In genomic region chr15:48366574-48367312, GRCh38 we compare ENCODE assay signal across 20 cellular contexts. TPM values are rescaled to one million over a fixed set of nuclear protein-coding genes. Genes with fewer than 3 reads are reported as not detected.
DNase-seq lines count a peak whose midpoint lies in the region; ATAC-seq and TF ChIP-seq lines count a peak whose summit lies in the region.
"Had no signal": no experiment of that assay in that cellular context is flagged by ENCODE, and none has a peak within 500 bp of the region (broad histone marks: within the 10 kb centered on the region; RNA-seq: fewer than 3 reads in every experiment).

No MANE protein-coding gene starts in this region.

- H3K27ac ChIP-seq in left ventricle myocardium inferior (replicated peaks) (peak overlapping the region; percentile 59), subcutaneous abdominal adipose tissue (ENCODE audit: low read depth, low read length) (peak overlapping the region; percentile 39)
- H3K27ac ChIP-seq: BLaER1 treated with 17β-estradiol and CSF1 and Interleukin-3, amounts not matched to agents 10 nM and 100 nM had no signal

- ATAC-seq in Right ventricle myocardium inferior: peak; percentile 84

- no peaks in the 10 kb centered on the region for H3K4me1 ChIP-seq in left ventricle myocardium inferior
- H3K4me1 ChIP-seq in subcutaneous abdominal adipose tissue (ENCODE audit: control insufficient read depth in 5 of 5, insufficient read depth in 5 of 5, low read length in 5 of 5): peaks cover 2 to 24% (median 6%) of the 10 kb centered on the region in 5 donors
- H3K4me1 ChIP-seq: Caco-2 had no signal

- TF ChIP-seq CTCF in choroid plexus epithelial cell (conservative IDR thresholded peaks at IDR 0.05; ENCODE audit: low read depth, low read length) (no peak), left ventricle myocardium inferior (IDR thresholded peaks at IDR 0.05; ENCODE audit: borderline replicate concordance) (no peak)

- DNase-seq in Right ventricle myocardium inferior (ENCODE audit: missing footprints) (no peak), cardiac septum (ENCODE audit: low spot score) (no peak), choroid plexus epithelial cell (ENCODE audit: low read depth) (peak; percentile 89), left ventricle myocardium inferior (no peak), NCI-H128 (lab: John Stamatoyannopoulos, UW; ENCODE audit: unreplicated experiment) (no peak), H7 (no peak), T-helper 2 cell (no peak)
- DNase-seq: 8988T; Caco-2; CD4-positive, alpha-beta memory T cell; DMS153; GF-D8; H9; KBM-7; NCI-H1092 treated with DMSO at 0.1 percent for 48 hours; NCI-H187; NCI-H446; NCI-H526 had no signal

- H3K9ac ChIP-seq in subcutaneous abdominal adipose tissue (ENCODE audit: low read length in 5 of 5): no peak overlapping the region
- H3K9ac ChIP-seq: BLaER1 treated with 17β-estradiol and CSF1 and Interleukin-3, amounts not matched to agents 10 nM and 100 nM had no signal

- H3K36me3 ChIP-seq in left ventricle myocardium inferior: no peaks in the 10 kb centered on the region
- no peaks in the 10 kb centered on the region for H3K36me3 ChIP-seq in subcutaneous abdominal adipose tissue (ENCODE audit: control insufficient read depth in 5 of 5, insufficient read depth in 5 of 5, low read length in 5 of 5)
- no peaks in the 10 kb centered on the region for H3K36me3 ChIP-seq in H7 (replicated peaks; ENCODE audit: control insufficient read depth, insufficient read depth, low read length)
- H3K36me3 ChIP-seq: BLaER1 treated with 17β-estradiol and CSF1 and Interleukin-3, amounts not matched to agents 10 nM and 100 nM had no signal

- H3K27me3 ChIP-seq in left ventricle myocardium inferior (ENCODE audit: low read depth): no peaks in the 10 kb centered on the region
- no peaks in the 10 kb centered on the region for H3K27me3 ChIP-seq in subcutaneous abdominal adipose tissue (ENCODE audit: control insufficient read depth in 5 of 5, insufficient read depth in 4 of 5, low read length in 5 of 5)
- no peaks in the 10 kb centered on the region for H3K27me3 ChIP-seq in H7 (ENCODE audit: control insufficient read depth, insufficient read depth, low read length)
- H3K27me3 ChIP-seq: BLaER1 treated with 17β-estradiol and CSF1 and Interleukin-3, amounts not matched to agents 10 nM and 100 nM had no signal

- intact Hi-C loops in Right ventricle myocardium inferior (cut with DNase I): loop anchor here (10.0 kb wide), 1 partner anchor 48 kb away; no protein-coding TSS in a partner anchor
- intact Hi-C loops in cardiac septum (cut with DNase I): no loop called here
- intact Hi-C loops in left ventricle myocardium inferior (cut with micrococcal nuclease): no loop called here

- H3K9me3 ChIP-seq in left ventricle myocardium inferior (replicated peaks) (no peaks in the 10 kb centered on the region), subcutaneous abdominal adipose tissue (ENCODE audit: control insufficient read depth in 5 of 5, low read length in 5 of 5) (no peaks in the 10 kb centered on the region)
- H3K9me3 ChIP-seq: BLaER1 treated with 17β-estradiol and CSF1 and Interleukin-3, amounts not matched to agents 10 nM and 100 nM; Caco-2 had no signal

- H3K4me3 ChIP-seq in choroid plexus epithelial cell (ENCODE audit: low read depth, low read length) (no peak overlapping the region), left ventricle myocardium inferior (no peak overlapping the region), subcutaneous abdominal adipose tissue (ENCODE audit: low read depth in 1 of 5, low read length in 5 of 5) (no peak overlapping the region), H7 (ENCODE audit: insufficient read depth, low read depth, low read length) (no peak overlapping the region)
- H3K4me3 ChIP-seq: BLaER1 treated with 17β-estradiol and CSF1 and Interleukin-3, amounts not matched to agents 10 nM and 100 nM had no signal

RNA-seq across cellular contexts. Expression of gene DUT, which starts 35.5 kb away (rescaled TPM):
- total RNA-seq in Right ventricle myocardium inferior (86.5 TPM), cardiac septum (66.9 TPM), left ventricle myocardium inferior (78.5 TPM)
- total RNA-seq in H7 (2014; rRNA removed; shearing (Covaris generic)): 72.9 and 75.5 TPM in 2 replicates
